ENCODE assay signal across 1 cellular context in the genomic region with DNA sequence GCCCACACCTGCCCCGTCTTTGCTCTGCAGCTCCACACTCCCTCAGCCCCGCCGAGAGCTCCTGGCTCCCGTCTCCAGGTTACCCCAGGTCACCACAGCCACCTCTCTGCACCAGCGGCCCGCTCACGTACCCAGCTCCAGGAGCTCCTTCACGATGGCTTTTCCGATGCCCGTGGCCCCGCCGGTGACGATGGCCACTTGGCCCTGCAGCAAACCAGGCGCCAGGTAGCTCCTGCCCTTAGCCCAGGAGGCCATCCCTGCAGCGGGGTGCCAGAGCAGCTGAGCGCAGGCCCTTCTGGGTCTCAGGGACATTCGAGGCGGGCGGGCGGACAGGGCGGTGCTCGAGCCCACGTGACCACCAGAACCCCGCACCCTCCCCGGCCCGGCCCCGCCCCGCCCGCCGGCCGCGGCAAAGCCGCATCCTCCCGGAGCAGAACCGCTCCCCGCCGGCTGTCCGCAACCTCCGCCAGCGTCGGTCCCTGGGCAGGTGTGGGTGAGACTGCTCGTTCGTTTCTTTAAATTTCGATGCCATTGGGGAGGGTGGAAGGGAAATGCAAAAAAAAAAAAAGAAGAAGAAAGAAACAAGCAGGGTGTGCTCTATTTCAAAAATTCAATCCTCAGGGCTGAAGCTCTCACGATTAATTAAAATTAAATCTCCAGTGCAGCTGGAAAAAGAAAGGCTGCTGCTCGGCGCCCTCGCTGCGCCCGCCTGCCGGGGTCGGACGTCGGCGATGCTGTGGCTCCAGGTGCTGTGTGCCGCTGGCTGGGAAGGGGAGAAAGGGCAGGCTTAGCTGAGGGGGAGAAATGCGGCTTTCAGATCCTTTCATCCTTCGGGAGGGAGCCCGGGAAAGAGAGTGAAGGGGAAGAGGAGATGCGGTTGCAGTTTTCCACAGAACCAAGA.
TF ChIP-seq lines count a peak whose summit lies in the region.

A gene (minus strand): TSS at position 323 of the 901 bp plus-strand sequence. CDS start 68 bp downstream, at position 255.
A gene with protein sequence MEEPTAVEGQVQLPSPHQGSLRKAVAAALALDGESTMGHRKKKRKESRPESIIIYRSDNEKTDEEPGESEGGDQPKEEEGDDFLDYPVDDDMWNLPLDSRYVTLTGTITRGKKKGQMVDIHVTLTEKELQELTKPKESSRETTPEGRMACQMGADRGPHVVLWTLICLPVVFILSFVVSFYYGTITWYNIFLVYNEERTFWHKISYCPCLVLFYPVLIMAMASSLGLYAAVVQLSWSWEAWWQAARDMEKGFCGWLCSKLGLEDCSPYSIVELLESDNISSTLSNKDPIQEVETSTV (plus strand): TSS at position 433 of the 901 bp plus-strand sequence. CDS start 14,045 bp downstream, outside the sequence.

TF ChIP-seq in HepG2, 621 proteins besides CTCF, POLR2A, EP300 and RAD21 (continued from another document and continues in another):
- TF ChIP-seq ARNT (IDR thresholded peaks at IDR 0.05), result no peak
- TF ChIP-seq JUNB (CRISPR knock-in tag; IDR thresholded peaks at IDR 0.05; ENCODE audit: borderline replicate concordance), result no peak; the same call in 1 of the 2 replicates
- no peak for TF ChIP-seq ZFP62 (CRISPR knock-in tag; IDR thresholded peaks at IDR 0.05)
- no peak for TF ChIP-seq TBL1XR1 (IDR thresholded peaks at IDR 0.05; ENCODE audit: borderline replicate concordance, low read length, partially characterized antibody)
- TF ChIP-seq, protein P1, sequence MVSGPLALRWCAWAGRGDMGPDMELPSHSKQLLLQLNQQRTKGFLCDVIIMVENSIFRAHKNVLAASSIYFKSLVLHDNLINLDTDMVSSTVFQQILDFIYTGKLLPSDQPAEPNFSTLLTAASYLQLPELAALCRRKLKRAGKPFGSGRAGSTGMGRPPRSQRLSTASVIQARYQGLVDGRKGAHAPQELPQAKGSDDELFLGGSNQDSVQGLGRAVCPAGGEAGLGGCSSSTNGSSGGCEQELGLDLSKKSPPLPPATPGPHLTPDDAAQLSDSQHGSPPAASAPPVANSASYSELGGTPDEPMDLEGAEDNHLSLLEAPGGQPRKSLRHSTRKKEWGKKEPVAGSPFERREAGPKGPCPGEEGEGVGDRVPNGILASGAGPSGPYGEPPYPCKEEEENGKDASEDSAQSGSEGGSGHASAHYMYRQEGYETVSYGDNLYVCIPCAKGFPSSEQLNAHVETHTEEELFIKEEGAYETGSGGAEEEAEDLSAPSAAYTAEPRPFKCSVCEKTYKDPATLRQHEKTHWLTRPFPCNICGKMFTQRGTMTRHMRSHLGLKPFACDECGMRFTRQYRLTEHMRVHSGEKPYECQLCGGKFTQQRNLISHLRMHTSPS (CRISPR knock-in tag; IDR thresholded peaks at IDR 0.05; ENCODE audit: low read depth), result 0 out of 2 replicates have a peak, but pooled peaks have one; percentile 49
- TF ChIP-seq, protein P2, sequence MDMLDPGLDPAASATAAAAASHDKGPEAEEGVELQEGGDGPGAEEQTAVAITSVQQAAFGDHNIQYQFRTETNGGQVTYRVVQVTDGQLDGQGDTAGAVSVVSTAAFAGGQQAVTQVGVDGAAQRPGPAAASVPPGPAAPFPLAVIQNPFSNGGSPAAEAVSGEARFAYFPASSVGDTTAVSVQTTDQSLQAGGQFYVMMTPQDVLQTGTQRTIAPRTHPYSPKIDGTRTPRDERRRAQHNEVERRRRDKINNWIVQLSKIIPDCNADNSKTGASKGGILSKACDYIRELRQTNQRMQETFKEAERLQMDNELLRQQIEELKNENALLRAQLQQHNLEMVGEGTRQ (IDR thresholded peaks at IDR 0.05; ENCODE audit: low read depth, low read length), result peak; percentile 75
- TF ChIP-seq, protein P2 (CRISPR knock-in tag; IDR thresholded peaks at IDR 0.05; ENCODE audit: borderline replicate concordance), result peak; percentile 91
- TF ChIP-seq ZNF451 (CRISPR knock-in tag; IDR thresholded peaks at IDR 0.05), result peak; percentile 95
- no peak for TF ChIP-seq ZNF326 (CRISPR knock-in tag; IDR thresholded peaks at IDR 0.05; ENCODE audit: borderline replicate concordance)
- no peak for TF ChIP-seq ATAD3A (CRISPR knock-in tag; IDR thresholded peaks at IDR 0.05)
- no peak for TF ChIP-seq NFE2 (CRISPR knock-in tag; IDR thresholded peaks at IDR 0.05)
- TF ChIP-seq ZFAT (CRISPR knock-in tag; conservative IDR thresholded peaks at IDR 0.05), result no peak
- TF ChIP-seq, protein P3, sequence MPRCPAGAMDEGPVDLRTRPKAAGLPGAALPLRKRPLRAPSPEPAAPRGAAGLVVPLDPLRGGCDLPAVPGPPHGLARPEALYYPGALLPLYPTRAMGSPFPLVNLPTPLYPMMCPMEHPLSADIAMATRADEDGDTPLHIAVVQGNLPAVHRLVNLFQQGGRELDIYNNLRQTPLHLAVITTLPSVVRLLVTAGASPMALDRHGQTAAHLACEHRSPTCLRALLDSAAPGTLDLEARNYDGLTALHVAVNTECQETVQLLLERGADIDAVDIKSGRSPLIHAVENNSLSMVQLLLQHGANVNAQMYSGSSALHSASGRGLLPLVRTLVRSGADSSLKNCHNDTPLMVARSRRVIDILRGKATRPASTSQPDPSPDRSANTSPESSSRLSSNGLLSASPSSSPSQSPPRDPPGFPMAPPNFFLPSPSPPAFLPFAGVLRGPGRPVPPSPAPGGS (CRISPR knock-in tag; IDR thresholded peaks at IDR 0.05), result peak; percentile 98
- TF ChIP-seq, protein P4, sequence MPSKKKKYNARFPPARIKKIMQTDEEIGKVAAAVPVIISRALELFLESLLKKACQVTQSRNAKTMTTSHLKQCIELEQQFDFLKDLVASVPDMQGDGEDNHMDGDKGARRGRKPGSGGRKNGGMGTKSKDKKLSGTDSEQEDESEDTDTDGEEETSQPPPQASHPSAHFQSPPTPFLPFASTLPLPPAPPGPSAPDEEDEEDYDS (CRISPR knock-in tag; IDR thresholded peaks at IDR 0.05), result peak; percentile 95
- no peak for TF ChIP-seq NFRKB (IDR thresholded peaks at IDR 0.05)
- TF ChIP-seq ZKSCAN8 (CRISPR knock-in tag; IDR thresholded peaks at IDR 0.05; ENCODE audit: borderline replicate concordance), result peak; percentile 86; the same call in 1 of the 2 replicates
- TF ChIP-seq, protein P5, sequence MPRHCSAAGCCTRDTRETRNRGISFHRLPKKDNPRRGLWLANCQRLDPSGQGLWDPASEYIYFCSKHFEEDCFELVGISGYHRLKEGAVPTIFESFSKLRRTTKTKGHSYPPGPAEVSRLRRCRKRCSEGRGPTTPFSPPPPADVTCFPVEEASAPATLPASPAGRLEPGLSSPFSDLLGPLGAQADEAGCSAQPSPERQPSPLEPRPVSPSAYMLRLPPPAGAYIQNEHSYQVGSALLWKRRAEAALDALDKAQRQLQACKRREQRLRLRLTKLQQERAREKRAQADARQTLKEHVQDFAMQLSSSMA (CRISPR knock-in tag; IDR thresholded peaks at IDR 0.05), result peak; percentile 98
- TF ChIP-seq ZNF777 (CRISPR knock-in tag; IDR thresholded peaks at IDR 0.05), result peak; percentile 64; the same call in 1 of the 2 replicates
- TF ChIP-seq, protein P6, sequence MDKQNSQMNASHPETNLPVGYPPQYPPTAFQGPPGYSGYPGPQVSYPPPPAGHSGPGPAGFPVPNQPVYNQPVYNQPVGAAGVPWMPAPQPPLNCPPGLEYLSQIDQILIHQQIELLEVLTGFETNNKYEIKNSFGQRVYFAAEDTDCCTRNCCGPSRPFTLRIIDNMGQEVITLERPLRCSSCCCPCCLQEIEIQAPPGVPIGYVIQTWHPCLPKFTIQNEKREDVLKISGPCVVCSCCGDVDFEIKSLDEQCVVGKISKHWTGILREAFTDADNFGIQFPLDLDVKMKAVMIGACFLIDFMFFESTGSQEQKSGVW (CRISPR knock-in tag; IDR thresholded peaks at IDR 0.05; ENCODE audit: borderline replicate concordance), result no peak
- peak; percentile 82; the same call in 1 of the 2 replicates for TF ChIP-seq AHR (CRISPR knock-in tag; IDR thresholded peaks at IDR 0.05)
- peak; percentile 99 for TF ChIP-seq ZNF605 (CRISPR knock-in tag; IDR thresholded peaks at IDR 0.05)
- TF ChIP-seq GZF1 (CRISPR knock-in tag; IDR thresholded peaks at IDR 0.05), result peak; percentile 91; the same call in 1 of the 2 replicates
- peak; percentile 93; the same call in 1 of the 2 replicates for TF ChIP-seq ZNF235 (CRISPR knock-in tag; IDR thresholded peaks at IDR 0.05; ENCODE audit: borderline replicate concordance)
- TF ChIP-seq CREM (IDR thresholded peaks at IDR 0.05), result no peak
- TF ChIP-seq CREM (CRISPR knock-in tag; IDR thresholded peaks at IDR 0.05), result no peak
- TF ChIP-seq NRL (CRISPR knock-in tag; IDR thresholded peaks at IDR 0.05; ENCODE audit: borderline replicate concordance), result peak; percentile 88
- TF ChIP-seq TAF15 (IDR thresholded peaks at IDR 0.05; ENCODE audit: low read depth, low read length, poor library complexity, severe bottlenecking), result no peak
- no peak for TF ChIP-seq HMG20A (CRISPR knock-in tag; IDR thresholded peaks at IDR 0.05; ENCODE audit: borderline replicate concordance)
- peak; percentile 100 for TF ChIP-seq ZNF572 (CRISPR knock-in tag; IDR thresholded peaks at IDR 0.05)
- peak; percentile 80; the same call in 1 of the 2 replicates for TF ChIP-seq YEATS2 (CRISPR knock-in tag; IDR thresholded peaks at IDR 0.05; ENCODE audit: borderline replicate concordance)
- peak; percentile 82 for TF ChIP-seq FOXO1 (CRISPR knock-in tag; IDR thresholded peaks at IDR 0.05)
- TF ChIP-seq MED1 (CRISPR knock-in tag; IDR thresholded peaks at IDR 0.05), result peak; percentile 94
- peak; percentile 97 for TF ChIP-seq POLR2G (IDR thresholded peaks at IDR 0.05; ENCODE audit: low read depth, low read length)
- TF ChIP-seq, protein P7, sequence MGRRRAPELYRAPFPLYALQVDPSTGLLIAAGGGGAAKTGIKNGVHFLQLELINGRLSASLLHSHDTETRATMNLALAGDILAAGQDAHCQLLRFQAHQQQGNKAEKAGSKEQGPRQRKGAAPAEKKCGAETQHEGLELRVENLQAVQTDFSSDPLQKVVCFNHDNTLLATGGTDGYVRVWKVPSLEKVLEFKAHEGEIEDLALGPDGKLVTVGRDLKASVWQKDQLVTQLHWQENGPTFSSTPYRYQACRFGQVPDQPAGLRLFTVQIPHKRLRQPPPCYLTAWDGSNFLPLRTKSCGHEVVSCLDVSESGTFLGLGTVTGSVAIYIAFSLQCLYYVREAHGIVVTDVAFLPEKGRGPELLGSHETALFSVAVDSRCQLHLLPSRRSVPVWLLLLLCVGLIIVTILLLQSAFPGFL (CRISPR knock-in tag; IDR thresholded peaks at IDR 0.05), result no peak
- TF ChIP-seq, protein P8, sequence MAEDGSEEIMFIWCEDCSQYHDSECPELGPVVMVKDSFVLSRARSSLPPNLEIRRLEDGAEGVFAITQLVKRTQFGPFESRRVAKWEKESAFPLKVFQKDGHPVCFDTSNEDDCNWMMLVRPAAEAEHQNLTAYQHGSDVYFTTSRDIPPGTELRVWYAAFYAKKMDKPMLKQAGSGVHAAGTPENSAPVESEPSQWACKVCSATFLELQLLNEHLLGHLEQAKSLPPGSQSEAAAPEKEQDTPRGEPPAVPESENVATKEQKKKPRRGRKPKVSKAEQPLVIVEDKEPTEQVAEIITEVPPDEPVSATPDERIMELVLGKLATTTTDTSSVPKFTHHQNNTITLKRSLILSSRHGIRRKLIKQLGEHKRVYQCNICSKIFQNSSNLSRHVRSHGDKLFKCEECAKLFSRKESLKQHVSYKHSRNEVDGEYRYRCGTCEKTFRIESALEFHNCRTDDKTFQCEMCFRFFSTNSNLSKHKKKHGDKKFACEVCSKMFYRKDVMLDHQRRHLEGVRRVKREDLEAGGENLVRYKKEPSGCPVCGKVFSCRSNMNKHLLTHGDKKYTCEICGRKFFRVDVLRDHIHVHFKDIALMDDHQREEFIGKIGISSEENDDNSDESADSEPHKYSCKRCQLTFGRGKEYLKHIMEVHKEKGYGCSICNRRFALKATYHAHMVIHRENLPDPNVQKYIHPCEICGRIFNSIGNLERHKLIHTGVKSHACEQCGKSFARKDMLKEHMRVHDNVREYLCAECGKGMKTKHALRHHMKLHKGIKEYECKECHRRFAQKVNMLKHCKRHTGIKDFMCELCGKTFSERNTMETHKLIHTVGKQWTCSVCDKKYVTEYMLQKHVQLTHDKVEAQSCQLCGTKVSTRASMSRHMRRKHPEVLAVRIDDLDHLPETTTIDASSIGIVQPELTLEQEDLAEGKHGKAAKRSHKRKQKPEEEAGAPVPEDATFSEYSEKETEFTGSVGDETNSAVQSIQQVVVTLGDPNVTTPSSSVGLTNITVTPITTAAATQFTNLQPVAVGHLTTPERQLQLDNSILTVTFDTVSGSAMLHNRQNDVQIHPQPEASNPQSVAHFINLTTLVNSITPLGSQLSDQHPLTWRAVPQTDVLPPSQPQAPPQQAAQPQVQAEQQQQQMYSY (CRISPR knock-in tag; IDR thresholded peaks at IDR 0.05), result 0 out of 2 replicates have a peak, but pooled peaks have one; percentile 4
- TF ChIP-seq ZNF589 (CRISPR knock-in tag; conservative IDR thresholded peaks at IDR 0.05), result peak; percentile 95
- TF ChIP-seq ZNF549 (CRISPR knock-in tag; IDR thresholded peaks at IDR 0.05), result no peak
- 0 out of 2 replicates have a peak, but pooled peaks have one; percentile 12 for TF ChIP-seq ZNF17 (CRISPR knock-in tag; IDR thresholded peaks at IDR 0.05)
- no peak for TF ChIP-seq MBNL3 (CRISPR knock-in tag; conservative IDR thresholded peaks at IDR 0.05)
- TF ChIP-seq GLI4 (CRISPR knock-in tag; IDR thresholded peaks at IDR 0.05; ENCODE audit: borderline replicate concordance), result peak; percentile 94
- TF ChIP-seq, protein P9, sequence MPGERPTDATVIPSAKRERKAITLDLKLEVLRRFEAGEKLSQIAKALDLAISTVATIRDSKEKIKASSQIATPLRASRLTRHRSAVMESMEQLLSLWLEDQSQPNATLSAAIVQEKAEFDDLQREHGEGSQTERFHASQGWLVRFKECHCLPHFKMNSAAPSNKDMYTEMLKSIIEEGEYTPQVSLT (CRISPR knock-in tag; IDR thresholded peaks at IDR 0.05; ENCODE audit: borderline replicate concordance, low read depth), result no peak
- peak; percentile 98 for TF ChIP-seq ZNF83 (CRISPR knock-in tag; IDR thresholded peaks at IDR 0.05; ENCODE audit: borderline replicate concordance)
- no peak for TF ChIP-seq ZNF101 (CRISPR knock-in tag; IDR thresholded peaks at IDR 0.05; ENCODE audit: borderline replicate concordance, low read depth)
- peak; percentile 98 for TF ChIP-seq ZBTB38 (CRISPR knock-in tag; IDR thresholded peaks at IDR 0.05)
- TF ChIP-seq ZSCAN9 (CRISPR knock-in tag; IDR thresholded peaks at IDR 0.05; ENCODE audit: borderline replicate concordance), result peak; percentile 45; the same call in 1 of the 2 replicates
- TF ChIP-seq CBX2 (IDR thresholded peaks at IDR 0.05; ENCODE audit: low read depth, low read length), result no peak
- no peak for TF ChIP-seq CBX2 (CRISPR knock-in tag; IDR thresholded peaks at IDR 0.05; ENCODE audit: low read depth)
- peak; percentile 73; the same call in 1 of the 2 replicates for TF ChIP-seq ZMYM2 (CRISPR knock-in tag; IDR thresholded peaks at IDR 0.05)
- TF ChIP-seq ZMYM4 (CRISPR knock-in tag; IDR thresholded peaks at IDR 0.05), result peak; percentile 96
- peak; percentile 58 for TF ChIP-seq KDM3A (CRISPR knock-in tag; IDR thresholded peaks at IDR 0.05; ENCODE audit: low read depth)
- no peak for TF ChIP-seq U2AF2 (IDR thresholded peaks at IDR 0.05; ENCODE audit: low read depth, low read length)
- peak; percentile 92; the same call in 1 of the 2 replicates for TF ChIP-seq ZNF20 (CRISPR knock-in tag; IDR thresholded peaks at IDR 0.05)
- TF ChIP-seq KDM1A (CRISPR knock-in tag; IDR thresholded peaks at IDR 0.05), result peak; percentile 12; the same call in 1 of the 2 replicates
- TF ChIP-seq ZBTB20 (CRISPR knock-in tag; IDR thresholded peaks at IDR 0.05; ENCODE audit: borderline replicate concordance, low read depth), result peak; percentile 89
- TF ChIP-seq SKI (IDR thresholded peaks at IDR 0.05; ENCODE audit: partially characterized antibody), result no peak
